Comparison of ENCODE assay signal across 8 cellular contexts in genomic region chr3:48013288-48013980, GRCh38. TPM values are rescaled to one million over a fixed set of nuclear protein-coding genes. Genes with fewer than 3 reads are reported as not detected.
DNase-seq lines count a peak whose midpoint lies in the region; ATAC-seq, FAIRE-seq and TF ChIP-seq lines count a peak whose summit lies in the region.

No MANE protein-coding gene starts in this region.

- H3K27me3 ChIP-seq in gastrocnemius medialis, result no peaks in the 10 kb centered on the region

- peaks cover 0 to 11% of the 10 kb centered on the region in 2 donors for H3K36me3 ChIP-seq in gastrocnemius medialis

- no peaks in the 10 kb centered on the region for H3K9me3 ChIP-seq in gastrocnemius medialis

- intact Hi-C loops in gastrocnemius medialis (cut with DNase I; ENCODE audit: low total_unique reads), result loop anchor here (2.0 kb wide), 1 partner anchor 23 kb away; no protein-coding TSS in a partner anchor

- H3K27ac ChIP-seq in gastrocnemius medialis, result peak overlapping the region; percentile 90 to 96 (median 92)

- ATAC-seq in gastrocnemius medialis (peak; percentile 86), HG02759 (IDR thresholded peaks at IDR 0.05; ENCODE audit: unreplicated experiment) (no peak), GM19035 (IDR thresholded peaks at IDR 0.05; ENCODE audit: unreplicated experiment) (no peak)

- no peak for TF ChIP-seq POLR2A in GM12891 (IDR thresholded peaks at IDR 0.05; ENCODE audit: low read depth, low read length)
- TF ChIP-seq POLR2A in gastrocnemius medialis (IDR thresholded peaks at IDR 0.05), result peak in 1 of 2 donors; percentile 88

- FAIRE-seq in GM12891 (lab: Jason Lieb, UNC), result no peak

- H3K4me1 ChIP-seq in gastrocnemius medialis, result peaks cover 70 to 84% of the 10 kb centered on the region in 2 donors

- DNase-seq in GM12891 (ENCODE audit: insufficient read length, low spot score) (no peak), SK-MEL-5 (ENCODE audit: low read depth, low spot score) (peak; percentile 40), foreskin fibroblast (peak; percentile 73 to 85), gastrocnemius medialis (peak; percentile 61 to 81), NCI-H2081 (lab: John Stamatoyannopoulos, UW) (no peak), HuH-7 (ENCODE audit: low spot score) (no peak)

- TF ChIP-seq CTCF in foreskin fibroblast (IDR thresholded peaks at IDR 0.05; ENCODE audit: low read depth, low read length) (no peak), gastrocnemius medialis (IDR thresholded peaks at IDR 0.05 in 4 of 5, conservative IDR thresholded peaks at IDR 0.05 in 1 of 5) (no peak)

- H3K4me3 ChIP-seq in foreskin fibroblast (ENCODE audit: low read depth in 1 of 2, low read length in 2 of 2) (no peak overlapping the region), gastrocnemius medialis (peak overlapping the region; percentile 43 to 66 (median 56))

- in situ Hi-C loops in SK-MEL-5 (cut with HindIII; ENCODE audit: low pct_unique_long_range_greater_than_20kb, low sequenced_read_pairs) (no loop called here), gastrocnemius medialis (cut with MboI; ENCODE audit: low sequenced_read_pairs in 4 of 4) (loop anchor here in 1 of 4 donors (10.0 kb wide), 1 partner anchor 61 kb away; no protein-coding TSS in a partner anchor)

TF ChIP-seq in GM12891, 5 proteins besides CTCF, POLR2A, EP300 and RAD21:
- TF ChIP-seq SPI1 (IDR thresholded peaks at IDR 0.05; ENCODE audit: low read depth, low read length), result peak; percentile 14; the same call in 1 of the 2 replicates
- TF ChIP-seq POU2F2 (IDR thresholded peaks at IDR 0.05; ENCODE audit: low read depth, low read length), result no peak

RNA-seq across cellular contexts. Expression of gene MAP4, which starts 2.8 kb away (rescaled TPM):
- 74.4 TPM for polyA plus RNA-seq in GM12891 (2012; ENCODE audit: low read depth, missing spikeins)
- 55.3 and 61.9 TPM in 2 replicates for total RNA-seq in SK-MEL-5 (2014; rRNA removed; shearing (Covaris generic))
- polyA plus RNA-seq in SK-MEL-5 (2015; cell fraction: cytosol; rRNA removed), result 154 and 219 TPM in 2 replicates
- polyA plus RNA-seq in SK-MEL-5 (2015; cell fraction: nucleus; rRNA removed), result 138 and 148 TPM in 2 replicates
- total RNA-seq in gastrocnemius medialis, result 100 to 1,000 TPM; 597 to 976 (median 687) TPM

Comparison
In these comparisons a context has a peak if more than half of its experiments do, and no peak if none do; other contexts are left out.
1. DNase-seq: peak in SK-MEL-5 (single experiment), foreskin fibroblast (2 of 2) and gastrocnemius medialis (2 of 2); none in GM12891 (single experiment), NCI-H2081 (0 of 2) and HuH-7 (single experiment).
2. H3K4me3 ChIP-seq: peak in gastrocnemius medialis (4 of 4); none in foreskin fibroblast (0 of 2).
3. ATAC-seq: peak in gastrocnemius medialis (2 of 2); none in HG02759 (single experiment) and GM19035 (single experiment).